Comparison of ENCODE assay signal across 17 cellular contexts in genomic region chr10:92657024-92657423, GRCh38. TPM values are rescaled to one million over a fixed set of nuclear protein-coding genes. Genes with fewer than 3 reads are reported as not detected.
"Had no signal": no experiment of that assay in that cellular context is flagged by ENCODE, and none has a peak within 500 bp of the region (broad histone marks: within the 10 kb centered on the region; RNA-seq: fewer than 3 reads in every experiment).

No MANE protein-coding gene starts in this region.

- H3K4me2 ChIP-seq: smooth muscle cell had no signal

- H3K9me3 ChIP-seq: vagina had no signal

- H3K27ac ChIP-seq: dorsolateral prefrontal cortex, lower lobe of right lung, transverse colon, vagina, VCaP had no signal

- ATAC-seq: activated naive CD8-positive, alpha-beta T cell treated with anti-CD3 and anti-CD28 coated beads, Interleukin-2, amount 50 U/mL, for 24 hours; activated T-helper 17 cell treated with anti-CD3 and anti-CD28 coated beads, Interleukin-2, amount 50 U/mL, for 72 hours; lower lobe of right lung; right cardiac atrium; stimulated activated naive CD8-positive, alpha-beta T cell treated with anti-CD3 and anti-CD28 coated beads, Interleukin-15, Interleukin-2, amounts not matched to agents 100 U/mL and 50 U/mL, for 24 hours had no signal

- H3K27me3 ChIP-seq: dorsolateral prefrontal cortex, transverse colon, vagina had no signal

- H3K4me1 ChIP-seq: lower lobe of right lung, transverse colon, vagina had no signal

- DNase-seq: activated CD4-positive, alpha-beta T cell treated with anti-CD3 and anti-CD28 coated beads, Interleukin-2, amount 50 U/mL, for 48 hours; activated naive CD4-positive, alpha-beta T cell treated with Interleukin-2 at 50 U/mL for 16 hours; activated naive CD8-positive, alpha-beta T cell treated with anti-CD3 and anti-CD28 coated beads, Interleukin-2, amount 50 U/mL, for 24 hours; dorsolateral prefrontal cortex; endodermal cell; glutamatergic neuron; hypothalamus; lower lobe of right lung; right cardiac atrium; stimulated activated naive CD8-positive, alpha-beta T cell treated with anti-CD3 and anti-CD28 coated beads, Interleukin-15, Interleukin-2, amounts not matched to agents 100 U/mL and 50 U/mL, for 24 hours; transverse colon had no signal

- H3K4me3 ChIP-seq: dorsolateral prefrontal cortex, lower lobe of right lung, smooth muscle cell, transverse colon, vagina had no signal

- FAIRE-seq: astrocyte had no signal

- H3K36me3 ChIP-seq: lower lobe of right lung, vagina had no signal

RNA-seq across cellular contexts. Expression of gene HHEX, which starts 32.7 kb away (rescaled TPM):
- total RNA-seq: astrocyte, smooth muscle cell had no signal
- polyA plus RNA-seq: neural cell, smooth muscle cell had no signal
